In genomic region chr11:78188012-78188808, GRCh38 we compare ENCODE assay signal across 8 cellular contexts. TPM values are rescaled to one million over a fixed set of nuclear protein-coding genes. Genes with fewer than 3 reads are reported as not detected.
DNase-seq lines count a peak whose midpoint lies in the region; ATAC-seq and TF ChIP-seq lines count a peak whose summit lies in the region.

TSS of gene KCTD21 (minus strand) at chr11:78188626. CDS start at chr11:78174554, 14,072 bp downstream.

- H3K27me3 ChIP-seq in spleen (replicated peaks in 1 of 7), result no peaks in the 10 kb centered on the region

- TF ChIP-seq CTCF in AG10803 (conservative IDR thresholded peaks at IDR 0.05; ENCODE audit: low read length), result no peak
- TF ChIP-seq CTCF in spleen (IDR thresholded peaks at IDR 0.05 in 8 of 11, conservative IDR thresholded peaks at IDR 0.05 in 3 of 11), result peak in 3 of 11 experiments; percentile 19 to 35 (median 23)

- 0 to 1% (median 0%) methylated on average over 31 to 58 of the region's 58 CpGs for WGBS in spleen, 5 donors

- TF ChIP-seq POLR2A in spleen (IDR thresholded peaks at IDR 0.05), result peak in 2 of 3 donors; percentile 48 to 78

- H3K4me1 ChIP-seq in spleen, result peaks cover 15 to 66% (median 44%) of the 10 kb centered on the region in 6 donors

- H3K36me3 ChIP-seq in spleen, result peaks cover 0 to 14% (median 0%) of the 10 kb centered on the region in 6 donors

- H3K27ac ChIP-seq in spleen, result peak within 1 kb of the TSS; percentile 24 to 95 (median 88)

- peak within 1 kb of the TSS; percentile 95 for H3K4me3 ChIP-seq in AG10803 (ENCODE audit: low read length)
- peak within 1 kb of the TSS; percentile 85 to 99 (median 95) for H3K4me3 ChIP-seq in spleen

- ATAC-seq in GM19035 (IDR thresholded peaks at IDR 0.05; ENCODE audit: unreplicated experiment) (peak; percentile 95), HG03342 (IDR thresholded peaks at IDR 0.05; ENCODE audit: unreplicated experiment) (peak; percentile 97)

- intact Hi-C loops in spleen (cut with DNase I; ENCODE audit: low total_unique reads), result no loop called here

- peak; percentile 95 for DNase-seq in AG10803 (ENCODE audit: low read depth)
- peak; percentile 88 for DNase-seq in NCI-H345 treated with DMSO at 0.1 percent for 48 hours (lab: John Stamatoyannopoulos, UW; ENCODE audit: unreplicated experiment)
- DNase-seq in activated CD4-positive, CD25-positive, alpha-beta regulatory T cell (lab: John Stamatoyannopoulos, UW), result peak; percentile 80 to 85 (median 82)
- DNase-seq in central memory CD4-positive, alpha-beta T cell, result peak; percentile 86
- DNase-seq in inferior parietal cortex (ENCODE audit: extremely low spot score), result peak; percentile 96
- peak; percentile 99 for DNase-seq in spleen

- no peaks in the 10 kb centered on the region for H3K9me3 ChIP-seq in spleen

RNA-seq across cellular contexts. Expression of gene KCTD21, which starts in this region (rescaled TPM):
- 10 to 100 TPM in 2 of 7 donors, 1 to 10 TPM in 5; 6.0 to 13.6 (median 7.2) TPM for total RNA-seq in spleen
- 1 to 10 TPM; 1.2 to 3.4 (median 1.4) TPM for polyA plus RNA-seq in spleen

Comparison
In these comparisons a context has a peak if more than half of its experiments do, and no peak if none do; other contexts are left out.
1. Peak in every context shown above with its lines: DNase-seq, ATAC-seq, H3K4me3 ChIP-seq and H3K27ac ChIP-seq.